In genomic region chr19:15248106-15248505, GRCh38 we compare ENCODE assay signal across 15 cellular contexts. TPM values are rescaled to one million over a fixed set of nuclear protein-coding genes. Genes with fewer than 3 reads are reported as not detected.
DNase-seq lines count a peak whose midpoint lies in the region; ATAC-seq and TF ChIP-seq lines count a peak whose summit lies in the region.
"Had no signal": no experiment of that assay in that cellular context is flagged by ENCODE, and none has a peak within 500 bp of the region (broad histone marks: within the 10 kb centered on the region; RNA-seq: fewer than 3 reads in every experiment).

No MANE protein-coding gene starts in this region.

- TF ChIP-seq CTCF in brain (conservative IDR thresholded peaks at IDR 0.05): no peak
- no peak for TF ChIP-seq CTCF in lower lobe of right lung (IDR thresholded peaks at IDR 0.05)

- no peak for ATAC-seq in lower lobe of right lung
- no peak for ATAC-seq in stimulated activated naive B cell treated with anti-CD40 and anti-IgM and Interleukin-4, amounts not matched to agents 10 μg/mL and 1 μg/mL and 100 μg/mL, for 72 hours (replicated peaks)
- no peak for ATAC-seq in GM19328 (IDR thresholded peaks at IDR 0.05; ENCODE audit: unreplicated experiment)
- ATAC-seq in left colon: no peak
- ATAC-seq: activated T-cell treated with anti-CD3 and anti-CD28 coated beads, Interleukin-2, amount 50 U/mL, for 72 hours had no signal

- no peaks in the 10 kb centered on the region for H3K9me2 ChIP-seq in GM23248 (ENCODE audit: insufficient read depth)

- no peak overlapping the region for H3K4me3 Mint-ChIP-seq in brain
- no peak overlapping the region for H3K4me3 Mint-ChIP-seq in stimulated activated naive B cell treated with anti-CD40 and anti-IgM and Interleukin-4, amounts not matched to agents 10 μg/mL and 1 μg/mL and 100 μg/mL, for 72 hours
- H3K4me3 Mint-ChIP-seq in CD4-positive, alpha-beta memory T cell: no peak overlapping the region
- H3K4me3 Mint-ChIP-seq: activated T-cell treated with anti-CD3 and anti-CD28 coated beads, Interleukin-2, amount 50 U/mL, for 72 hours; CD14-positive monocyte had no signal

- intact Hi-C loops in lower lobe of right lung (cut with DNase I) (no loop called here), left colon (cut with DNase I, micrococcal nuclease) (no loop called here)
- intact Hi-C loops in CD4-positive, alpha-beta memory T cell (cut with micrococcal nuclease): no loop called here

- H3K9me3 ChIP-seq in GM23248 (ENCODE audit: low read depth): no peaks in the 10 kb centered on the region
- no peaks in the 10 kb centered on the region for H3K9me3 ChIP-seq in lower lobe of right lung
- H3K9me3 ChIP-seq in CD4-positive, alpha-beta memory T cell (ENCODE audit: control insufficient read depth in 1 of 2, low read length in 2 of 2): no peaks in the 10 kb centered on the region

- H3K27ac Mint-ChIP-seq in brain: peak overlapping the region; percentile 61 to 97 (median 94)
- peak overlapping the region; percentile 56 for H3K27ac Mint-ChIP-seq in stimulated activated naive B cell treated with anti-CD40 and anti-IgM and Interleukin-4, amounts not matched to agents 10 μg/mL and 1 μg/mL and 100 μg/mL, for 72 hours
- H3K27ac Mint-ChIP-seq in CD4-positive, alpha-beta memory T cell: no peak overlapping the region
- H3K27ac Mint-ChIP-seq: activated T-cell treated with anti-CD3 and anti-CD28 coated beads, Interleukin-2, amount 50 U/mL, for 72 hours had no signal

- peaks cover 71% of the 10 kb centered on the region for H3K4me1 Mint-ChIP-seq in brain
- H3K4me1 Mint-ChIP-seq in stimulated activated naive B cell treated with anti-CD40 and anti-IgM and Interleukin-4, amounts not matched to agents 10 μg/mL and 1 μg/mL and 100 μg/mL, for 72 hours: peaks cover 12 to 16% of the 10 kb centered on the region in 2 donors
- H3K4me1 Mint-ChIP-seq in CD4-positive, alpha-beta memory T cell: peaks cover 0 to 4% (median 0%) of the 10 kb centered on the region in 4 donors
- H3K4me1 Mint-ChIP-seq: CD14-positive monocyte had no signal

- H3K9me3 Mint-ChIP-seq in brain: no peaks in the 10 kb centered on the region
- no peaks in the 10 kb centered on the region for H3K9me3 Mint-ChIP-seq in stimulated activated naive B cell treated with anti-CD40 and anti-IgM and Interleukin-4, amounts not matched to agents 10 μg/mL and 1 μg/mL and 100 μg/mL, for 72 hours
- H3K9me3 Mint-ChIP-seq in CD4-positive, alpha-beta memory T cell: no peaks in the 10 kb centered on the region
- H3K9me3 Mint-ChIP-seq: activated T-cell treated with anti-CD3 and anti-CD28 coated beads, Interleukin-2, amount 50 U/mL, for 72 hours had no signal

- no peak overlapping the region for H2AFZ ChIP-seq in GM23248

- DNase-seq in GM23248 (no peak), lower lobe of right lung (no peak), NCI-H1417 treated with DMSO at 0.1 percent for 48 hours (lab: John Stamatoyannopoulos, UW) (no peak), left colon (no peak)
- DNase-seq in stimulated activated naive B cell treated with anti-CD40 and anti-IgM and Interleukin-4, amounts not matched to agents 10 μg/mL and 1 μg/mL and 100 μg/mL, for 72 hours: no peak
- no peak for DNase-seq in CD4-positive, alpha-beta memory T cell
- DNase-seq: activated T-cell treated with anti-CD3 and anti-CD28 coated beads, Interleukin-2, amount 50 U/mL, for 72 hours; cerebellar nuclear complex; H7; KBM-7; mammary epithelial cell; NCI-H226 had no signal

- H3K36me3 ChIP-seq in GM23248 (ENCODE audit: low read depth) (peaks cover 12% of the 10 kb centered on the region; the same call in 1 of the 2 replicates), lower lobe of right lung (peaks cover 87% of the 10 kb centered on the region)
- H3K36me3 ChIP-seq in CD4-positive, alpha-beta memory T cell (ENCODE audit: insufficient read depth, low read length): peaks cover 85% of the 10 kb centered on the region

- H3K27me3 ChIP-seq in GM23248 (replicated peaks; ENCODE audit: insufficient read depth): no peaks in the 10 kb centered on the region
- H3K27me3 ChIP-seq in lower lobe of right lung (ENCODE audit: low read depth): no peaks in the 10 kb centered on the region
- no peaks in the 10 kb centered on the region for H3K27me3 ChIP-seq in CD4-positive, alpha-beta memory T cell (ENCODE audit: insufficient read depth, low read length)

- CTCF ChIA-PET in CD4-positive, alpha-beta memory T cell (lab: Charles Lee; ENCODE audit: partially characterized antibody): no interaction called here

- peak overlapping the region; percentile 95 for H3K9ac ChIP-seq in GM23248

- no peaks in the 10 kb centered on the region for H4K20me1 ChIP-seq in GM23248 (ENCODE audit: insufficient read depth)

- H3K4me1 ChIP-seq in GM23248 (ENCODE audit: insufficient read depth) (peaks cover 41% of the 10 kb centered on the region), lower lobe of right lung (peaks cover 70% of the 10 kb centered on the region)
- H3K4me1 ChIP-seq in CD4-positive, alpha-beta memory T cell (ENCODE audit: insufficient read depth, low read length): no peaks in the 10 kb centered on the region

- POLR2A ChIA-PET in CD4-positive, alpha-beta memory T cell (lab: Charles Lee; ENCODE audit: partially characterized antibody): no interaction called here

- H3K4me3 ChIP-seq in GM23248: no peak overlapping the region
- no peak overlapping the region for H3K4me3 ChIP-seq in lower lobe of right lung
- H3K4me3 ChIP-seq in CD4-positive, alpha-beta memory T cell (ENCODE audit: low read length in 2 of 2): no peak overlapping the region

- in situ Hi-C loops in GM23248 (cut with MboI): no loop called here

- H3K79me2 ChIP-seq in GM23248 (ENCODE audit: insufficient read depth): peaks cover 62% of the 10 kb centered on the region

- H3F3A ChIP-seq in GM23248 (ENCODE audit: insufficient read depth): peaks cover 43% of the 10 kb centered on the region

- H3K36me3 Mint-ChIP-seq in brain: peaks cover 30% of the 10 kb centered on the region
- H3K36me3 Mint-ChIP-seq in stimulated activated naive B cell treated with anti-CD40 and anti-IgM and Interleukin-4, amounts not matched to agents 10 μg/mL and 1 μg/mL and 100 μg/mL, for 72 hours: peaks cover 35 to 60% of the 10 kb centered on the region in 2 donors
- peaks cover 45 to 67% of the 10 kb centered on the region in 2 donors for H3K36me3 Mint-ChIP-seq in CD4-positive, alpha-beta memory T cell

- no peak overlapping the region for H3K4me2 ChIP-seq in GM23248 (ENCODE audit: unreplicated experiment)

- H3K27ac ChIP-seq in GM23248: peak overlapping the region; percentile 100
- H3K27ac ChIP-seq in lower lobe of right lung: peak overlapping the region; percentile 83
- no peak overlapping the region for H3K27ac ChIP-seq in CD4-positive, alpha-beta memory T cell (ENCODE audit: low read depth, low read length)

- no peaks in the 10 kb centered on the region for H3K27me3 Mint-ChIP-seq in brain
- H3K27me3 Mint-ChIP-seq in stimulated activated naive B cell treated with anti-CD40 and anti-IgM and Interleukin-4, amounts not matched to agents 10 μg/mL and 1 μg/mL and 100 μg/mL, for 72 hours: no peaks in the 10 kb centered on the region
- no peaks in the 10 kb centered on the region for H3K27me3 Mint-ChIP-seq in CD4-positive, alpha-beta memory T cell

- 84 to 86% methylated on average over 5 of the region's 5 CpGs for WGBS in GM23248 (ENCODE audit: low coverage in 1 of 2, low lambda C conversion rate in 2 of 2, missing lambda C conversion rate in 2 of 2), 2 experiments

RNA-seq across cellular contexts. Expression of gene EPHX3, which starts 15.9 kb away (rescaled TPM):
- not detected in 2 replicates for total RNA-seq in GM23248 (2014; rRNA removed; shearing (Covaris generic))
- not detected in 2 replicates for polyA plus RNA-seq in GM23248 (2016; fragmentation: Nextera tagmentation; extraction: Ambion mirVana)
- not detected for polyA plus RNA-seq in brain (ENCODE audit: insufficient read depth, low read depth, low replicate concordance)
- 2.3 TPM for total RNA-seq in lower lobe of right lung
- under 1 TPM in 1 of 2 experiments, not detected in 1; 0.29 TPM for total RNA-seq in CD4-positive, alpha-beta memory T cell
- not detected for polyA plus RNA-seq in CD4-positive, alpha-beta memory T cell
- under 1 TPM; 0.39 to 0.58 TPM for total RNA-seq in left colon

RNA-seq across cellular contexts. Expression of gene NOTCH3, which starts 47.3 kb away (rescaled TPM):
- 66.1 and 66.9 TPM in 2 replicates for total RNA-seq in GM23248 (2014; rRNA removed; shearing (Covaris generic))
- polyA plus RNA-seq in GM23248 (2016; fragmentation: Nextera tagmentation; extraction: Ambion mirVana) (15.4 and 16.0 TPM in 2 replicates), brain (ENCODE audit: insufficient read depth, low read depth, low replicate concordance) (23.1 TPM)
- total RNA-seq in lower lobe of right lung (52.7 TPM), left colon (10 to 100 TPM in 1 of 2 donors, 1 to 10 TPM in 1; 6.1 to 12.2 TPM)
- under 1 TPM; 0.14 to 0.23 TPM for total RNA-seq in CD4-positive, alpha-beta memory T cell
- not detected for polyA plus RNA-seq in CD4-positive, alpha-beta memory T cell

Comparison
In these comparisons a context has a peak if more than half of its experiments do, and no peak if none do; other contexts are left out.
1. H3K27ac Mint-ChIP-seq: peak in brain (5 of 5) and stimulated activated naive B cell treated with anti-CD40 and anti-IgM and Interleukin-4, amounts not matched to agents 10 μg/mL and 1 μg/mL and 100 μg/mL, for 72 hours (single experiment); none in CD4-positive, alpha-beta memory T cell (0 of 7).
2. RNA of gene NOTCH3, which starts 47.3 kb away (total RNA-seq): 66.1 to 66.9 TPM in GM23248, 52.7 TPM in lower lobe of right lung (single experiment) and 6.1 to 12.2 TPM in left colon; 0.14 to 0.23 TPM in CD4-positive, alpha-beta memory T cell; every median in the first group is over 4 times any median in the second.